ENCODE assay signal across 1 cellular context in genomic region chr2:3558205-3559014, GRCh38.
TF ChIP-seq lines count a peak whose summit lies in the region.

A gene with protein sequence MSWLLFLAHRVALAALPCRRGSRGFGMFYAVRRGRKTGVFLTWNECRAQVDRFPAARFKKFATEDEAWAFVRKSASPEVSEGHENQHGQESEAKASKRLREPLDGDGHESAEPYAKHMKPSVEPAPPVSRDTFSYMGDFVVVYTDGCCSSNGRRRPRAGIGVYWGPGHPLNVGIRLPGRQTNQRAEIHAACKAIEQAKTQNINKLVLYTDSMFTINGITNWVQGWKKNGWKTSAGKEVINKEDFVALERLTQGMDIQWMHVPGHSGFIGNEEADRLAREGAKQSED (minus strand): TSS chr2:3558333. CDS start chr2:3558260, 73 bp downstream.

TF ChIP-seq in H1, 55 proteins besides CTCF, POLR2A, EP300 and RAD21 (continued from another document):
- TF ChIP-seq TAF7 (optimal IDR thresholded peaks at IDR 0.05; ENCODE audit: borderline replicate concordance, low read depth, low read length) (peak; percentile 82), SUZ12 (IDR thresholded peaks at IDR 0.05; ENCODE audit: low read length) (no peak), EGR1 (IDR thresholded peaks at IDR 0.05; ENCODE audit: borderline replicate concordance, low read depth, low read length) (peak; percentile 71), TBP (IDR thresholded peaks at IDR 0.05; ENCODE audit: low read depth, low read length) (peak; percentile 92), RNF2 (IDR thresholded peaks at IDR 0.05; ENCODE audit: borderline replicate concordance, low read depth, low read length, missing control alignments, poor library complexity, severe bottlenecking) (no peak), SIN3A (conservative IDR thresholded peaks at IDR 0.05 in 1 of 2, IDR thresholded peaks at IDR 0.05 in 1 of 2; ENCODE audit: low read depth in 1 of 2, low read length in 2 of 2) (peak; percentile 86 to 89; a peak in 3 of 4 replicates), BRCA1 (IDR thresholded peaks at IDR 0.05; ENCODE audit: low read depth, low read length) (peak; percentile 3; the same call in 1 of the 2 replicates), TAF1 (IDR thresholded peaks at IDR 0.05; ENCODE audit: low read depth, low read length) (peak; percentile 93), KDM4A (IDR thresholded peaks at IDR 0.05; ENCODE audit: low read depth, low read length, severe bottlenecking) (peak; percentile 90), SP4 (IDR thresholded peaks at IDR 0.05; ENCODE audit: low read length) (peak; percentile 48), CREB1 (IDR thresholded peaks at IDR 0.05) (peak; percentile 99), GABPA (IDR thresholded peaks at IDR 0.05; ENCODE audit: borderline replicate concordance, insufficient read depth, low read length) (peak; percentile 77; the same call in 1 of the 2 replicates), POLR2AphosphoS5 (IDR thresholded peaks at IDR 0.05; ENCODE audit: low read depth, low read length) (peak; percentile 91), RBBP5 (IDR thresholded peaks at IDR 0.05; ENCODE audit: borderline replicate concordance, low read depth, low read length) (peak; percentile 88; the same call in 1 of the 2 replicates), MAX (IDR thresholded peaks at IDR 0.05) (peak; percentile 81), KDM5A (IDR thresholded peaks at IDR 0.05; ENCODE audit: low read length) (peak; percentile 87), BACH1 (IDR thresholded peaks at IDR 0.05; ENCODE audit: low read length) (0 out of 2 replicates have a peak, but pooled peaks have one; percentile 10), CHD1 (IDR thresholded peaks at IDR 0.05; ENCODE audit: low read depth, low read length) (no peak), SIX5 (IDR thresholded peaks at IDR 0.05; ENCODE audit: low read depth, low read length) (no peak), CHD2 (IDR thresholded peaks at IDR 0.05; ENCODE audit: low read length) (no peak; the same call in 1 of the 2 replicates), HDAC2 (IDR thresholded peaks at IDR 0.05; ENCODE audit: borderline replicate concordance in 1 of 2, low read depth in 2 of 2, low read length in 2 of 2) (peak in 1 of 2 experiments; percentile 94; a peak in 2 of 4 replicates), ASH2L (IDR thresholded peaks at IDR 0.05; ENCODE audit: low read length) (peak; percentile 65), E2F6 (IDR thresholded peaks at IDR 0.05) (peak; percentile 61; the same call in 1 of the 2 replicates)
- TF ChIP-seq, protein P1, sequence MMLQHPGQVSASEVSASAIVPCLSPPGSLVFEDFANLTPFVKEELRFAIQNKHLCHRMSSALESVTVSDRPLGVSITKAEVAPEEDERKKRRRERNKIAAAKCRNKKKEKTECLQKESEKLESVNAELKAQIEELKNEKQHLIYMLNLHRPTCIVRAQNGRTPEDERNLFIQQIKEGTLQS (IDR thresholded peaks at IDR 0.05; ENCODE audit: insufficient read depth, low read depth, low read length), result peak; percentile 75
